ENCODE assay signal across 1 cellular context in the genomic region with DNA sequence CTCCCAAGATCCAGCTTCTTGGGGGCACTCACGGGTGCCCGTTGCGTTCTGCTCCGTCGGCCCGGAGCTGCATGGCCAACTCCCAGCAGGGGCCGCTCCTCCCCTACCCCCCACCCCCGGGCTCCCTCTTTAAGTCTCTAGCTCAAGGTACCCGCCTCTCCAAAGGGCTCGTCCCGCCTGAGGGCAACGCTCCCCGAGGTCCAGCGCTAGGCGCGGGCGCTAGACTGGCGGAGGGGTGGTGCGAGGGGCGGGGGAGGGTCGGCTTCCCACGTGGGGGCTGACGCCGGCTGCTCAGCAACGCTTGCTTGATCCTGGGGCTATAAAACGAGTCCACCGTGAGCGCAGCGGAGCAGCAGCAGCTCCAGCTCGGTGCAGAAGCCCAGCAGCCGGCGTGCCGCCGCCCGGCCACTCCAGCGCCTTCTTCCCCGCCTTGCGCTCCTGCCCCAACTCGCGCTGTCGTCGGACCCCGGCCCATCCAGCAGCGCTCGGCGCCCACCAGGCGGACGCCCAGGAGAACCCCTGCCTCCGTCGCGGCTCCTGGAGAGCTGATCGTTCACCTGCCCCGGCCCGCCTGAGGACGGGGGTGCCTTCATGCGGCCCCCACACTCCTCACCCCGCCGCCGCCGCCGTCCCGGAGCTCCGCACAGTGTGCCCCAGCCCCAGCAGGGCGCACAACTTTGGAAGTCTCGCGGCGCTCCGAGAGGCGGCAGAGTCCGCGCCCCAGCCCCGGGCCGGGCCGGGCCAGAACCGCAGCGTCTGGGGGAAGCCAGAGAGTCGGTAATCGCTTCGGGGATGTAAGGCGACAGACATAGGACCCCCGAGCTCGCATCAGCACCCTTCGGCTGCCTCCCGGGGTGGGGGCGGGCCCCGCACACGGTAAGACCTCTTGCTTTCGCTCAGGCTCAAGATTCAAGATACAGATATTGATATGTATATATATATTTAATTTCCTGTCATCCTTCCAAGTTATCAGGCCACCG.
TF ChIP-seq lines count a peak whose summit lies in the region.

Gene ADRA2A, plus strand, starts transcription at position 348 of the 980 bp plus-strand sequence. CDS start 968 bp downstream, outside the sequence.

TF ChIP-seq in HEK293, 187 proteins besides CTCF, POLR2A, EP300 and RAD21 (continued from another document and continues in another):
- TF ChIP-seq GFI1B (tag by site-specific recombination; IDR thresholded peaks at IDR 0.05) (no peak), EGR2 (tag by site-specific recombination; IDR thresholded peaks at IDR 0.05; ENCODE audit: low read depth) (peak; percentile 42; the same call in 1 of the 2 replicates), ZNF280C (tag by site-specific recombination; IDR thresholded peaks at IDR 0.05) (no peak), ZBTB26 (tag by site-specific recombination; optimal IDR thresholded peaks at IDR 0.05) (peak; percentile 56), ZNF302 (tag by site-specific recombination; IDR thresholded peaks at IDR 0.05; ENCODE audit: low read depth) (no peak), ZNF777 (tag by site-specific recombination; IDR thresholded peaks at IDR 0.05; ENCODE audit: borderline replicate concordance) (peak; percentile 94), HOXA7 (CRISPR knock-in tag; IDR thresholded peaks at IDR 0.05; ENCODE audit: borderline replicate concordance) (no peak), ZNF132 (tag by site-specific recombination; IDR thresholded peaks at IDR 0.05; ENCODE audit: borderline replicate concordance) (no peak), SETDB1 (IDR thresholded peaks at IDR 0.05; ENCODE audit: insufficient read length, low read length) (no peak), ZNF391 (tag by site-specific recombination; IDR thresholded peaks at IDR 0.05; ENCODE audit: borderline replicate concordance, low read depth) (no peak), SCRT1 (tag by site-specific recombination; IDR thresholded peaks at IDR 0.05; ENCODE audit: borderline replicate concordance) (no peak), YY2 (tag by site-specific recombination; IDR thresholded peaks at IDR 0.05) (no peak), REST (tag by site-specific recombination; IDR thresholded peaks at IDR 0.05) (no peak), ZNF704 (tag by site-specific recombination; IDR thresholded peaks at IDR 0.05) (no peak), ZNF394 (tag by site-specific recombination; IDR thresholded peaks at IDR 0.05; ENCODE audit: borderline replicate concordance) (no peak; the same call in 1 of the 2 replicates), SP2 (tag by site-specific recombination; IDR thresholded peaks at IDR 0.05) (peak; percentile 80), ZNF501 (tag by site-specific recombination; IDR thresholded peaks at IDR 0.05) (no peak), ZNF670 (tag by site-specific recombination; IDR thresholded peaks at IDR 0.05; ENCODE audit: low read depth) (no peak), ZNF10 (tag by site-specific recombination; IDR thresholded peaks at IDR 0.05) (no peak), ZNF354C (tag by site-specific recombination; IDR thresholded peaks at IDR 0.05; ENCODE audit: borderline replicate concordance, low read depth) (no peak), ZBTB21 (tag by site-specific recombination; IDR thresholded peaks at IDR 0.05) (no peak), IKZF3 (tag by site-specific recombination; IDR thresholded peaks at IDR 0.05) (no peak), ZNF350 (tag by site-specific recombination; IDR thresholded peaks at IDR 0.05) (no peak), ZNF645 (tag by site-specific recombination; IDR thresholded peaks at IDR 0.05) (no peak), ZIC2 (tag by site-specific recombination; IDR thresholded peaks at IDR 0.05) (peak; percentile 37; the same call in 1 of the 2 replicates), ZNF184 (tag by site-specific recombination; IDR thresholded peaks at IDR 0.05) (no peak), ZNF140 (tag by site-specific recombination; IDR thresholded peaks at IDR 0.05) (0 out of 2 replicates have a peak, but pooled peaks have one; percentile 23), ZNF530 (tag by site-specific recombination; IDR thresholded peaks at IDR 0.05; ENCODE audit: low read depth) (no peak), ZNF664 (tag by site-specific recombination; IDR thresholded peaks at IDR 0.05) (no peak), ZNF701 (tag by site-specific recombination; IDR thresholded peaks at IDR 0.05) (no peak), ZBTB7A (tag by site-specific recombination; IDR thresholded peaks at IDR 0.05; ENCODE audit: low read depth) (no peak), ZNF555 (tag by site-specific recombination; conservative IDR thresholded peaks at IDR 0.05) (no peak), ZBTB48 (tag by site-specific recombination; IDR thresholded peaks at IDR 0.05) (no peak), MEIS1 (CRISPR knock-in tag; IDR thresholded peaks at IDR 0.05; ENCODE audit: borderline replicate concordance) (no peak), ZNF548 (tag by site-specific recombination; IDR thresholded peaks at IDR 0.05) (no peak), BCL11A (tag by site-specific recombination; IDR thresholded peaks at IDR 0.05; ENCODE audit: low read depth) (no peak), ZNF785 (tag by site-specific recombination; IDR thresholded peaks at IDR 0.05) (no peak)
- TF ChIP-seq, protein P1, sequence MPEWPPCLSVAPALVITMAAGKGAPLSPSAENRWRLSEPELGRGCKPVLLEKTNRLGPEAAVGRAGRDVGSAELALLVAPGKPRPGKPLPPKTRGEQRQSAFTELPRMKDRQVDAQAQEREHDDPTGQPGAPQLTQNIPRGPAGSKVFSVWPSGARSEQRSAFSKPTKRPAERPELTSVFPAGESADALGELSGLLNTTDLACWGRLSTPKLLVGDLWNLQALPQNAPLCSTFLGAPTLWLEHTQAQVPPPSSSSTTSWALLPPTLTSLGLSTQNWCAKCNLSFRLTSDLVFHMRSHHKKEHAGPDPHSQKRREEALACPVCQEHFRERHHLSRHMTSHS (tag by site-specific recombination; IDR thresholded peaks at IDR 0.05), result no peak
- TF ChIP-seq, protein P2, sequence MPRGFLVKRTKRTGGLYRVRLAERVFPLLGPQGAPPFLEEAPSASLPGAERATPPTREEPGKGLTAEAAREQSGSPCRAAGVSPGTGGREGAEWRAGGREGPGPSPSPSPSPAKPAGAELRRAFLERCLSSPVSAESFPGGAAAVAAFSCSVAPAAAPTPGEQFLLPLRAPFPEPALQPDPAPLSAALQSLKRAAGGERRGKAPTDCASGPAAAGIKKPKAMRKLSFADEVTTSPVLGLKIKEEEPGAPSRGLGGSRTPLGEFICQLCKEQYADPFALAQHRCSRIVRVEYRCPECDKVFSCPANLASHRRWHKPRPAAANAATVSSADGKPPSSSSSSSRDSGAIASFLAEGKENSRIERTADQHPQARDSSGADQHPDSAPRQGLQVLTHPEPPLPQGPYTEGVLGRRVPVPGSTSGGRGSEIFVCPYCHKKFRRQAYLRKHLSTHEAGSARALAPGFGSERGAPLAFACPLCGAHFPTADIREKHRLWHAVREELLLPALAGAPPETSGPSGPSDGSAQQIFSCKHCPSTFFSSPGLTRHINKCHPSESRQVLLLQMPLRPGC (tag by site-specific recombination; IDR thresholded peaks at IDR 0.05), result no peak
- TF ChIP-seq, protein P3, sequence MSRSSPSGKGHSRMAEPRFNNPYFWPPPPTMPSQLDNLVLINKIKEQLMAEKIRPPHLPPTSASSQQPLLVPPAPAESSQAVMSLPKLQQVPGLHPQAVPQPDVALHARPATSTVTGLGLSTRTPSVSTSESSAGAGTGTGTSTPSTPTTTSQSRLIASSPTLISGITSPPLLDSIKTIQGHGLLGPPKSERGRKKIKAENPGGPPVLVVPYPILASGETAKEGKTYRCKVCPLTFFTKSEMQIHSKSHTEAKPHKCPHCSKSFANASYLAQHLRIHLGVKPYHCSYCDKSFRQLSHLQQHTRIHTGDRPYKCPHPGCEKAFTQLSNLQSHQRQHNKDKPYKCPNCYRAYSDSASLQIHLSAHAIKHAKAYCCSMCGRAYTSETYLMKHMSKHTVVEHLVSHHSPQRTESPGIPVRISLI (tag by site-specific recombination; IDR thresholded peaks at IDR 0.05), result no peak
- TF ChIP-seq, protein P4, sequence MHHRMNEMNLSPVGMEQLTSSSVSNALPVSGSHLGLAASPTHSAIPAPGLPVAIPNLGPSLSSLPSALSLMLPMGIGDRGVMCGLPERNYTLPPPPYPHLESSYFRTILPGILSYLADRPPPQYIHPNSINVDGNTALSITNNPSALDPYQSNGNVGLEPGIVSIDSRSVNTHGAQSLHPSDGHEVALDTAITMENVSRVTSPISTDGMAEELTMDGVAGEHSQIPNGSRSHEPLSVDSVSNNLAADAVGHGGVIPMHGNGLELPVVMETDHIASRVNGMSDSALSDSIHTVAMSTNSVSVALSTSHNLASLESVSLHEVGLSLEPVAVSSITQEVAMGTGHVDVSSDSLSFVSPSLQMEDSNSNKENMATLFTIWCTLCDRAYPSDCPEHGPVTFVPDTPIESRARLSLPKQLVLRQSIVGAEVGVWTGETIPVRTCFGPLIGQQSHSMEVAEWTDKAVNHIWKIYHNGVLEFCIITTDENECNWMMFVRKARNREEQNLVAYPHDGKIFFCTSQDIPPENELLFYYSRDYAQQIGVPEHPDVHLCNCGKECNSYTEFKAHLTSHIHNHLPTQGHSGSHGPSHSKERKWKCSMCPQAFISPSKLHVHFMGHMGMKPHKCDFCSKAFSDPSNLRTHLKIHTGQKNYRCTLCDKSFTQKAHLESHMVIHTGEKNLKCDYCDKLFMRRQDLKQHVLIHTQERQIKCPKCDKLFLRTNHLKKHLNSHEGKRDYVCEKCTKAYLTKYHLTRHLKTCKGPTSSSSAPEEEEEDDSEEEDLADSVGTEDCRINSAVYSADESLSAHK (tag by site-specific recombination; IDR thresholded peaks at IDR 0.05), result no peak
- TF ChIP-seq, protein P5, sequence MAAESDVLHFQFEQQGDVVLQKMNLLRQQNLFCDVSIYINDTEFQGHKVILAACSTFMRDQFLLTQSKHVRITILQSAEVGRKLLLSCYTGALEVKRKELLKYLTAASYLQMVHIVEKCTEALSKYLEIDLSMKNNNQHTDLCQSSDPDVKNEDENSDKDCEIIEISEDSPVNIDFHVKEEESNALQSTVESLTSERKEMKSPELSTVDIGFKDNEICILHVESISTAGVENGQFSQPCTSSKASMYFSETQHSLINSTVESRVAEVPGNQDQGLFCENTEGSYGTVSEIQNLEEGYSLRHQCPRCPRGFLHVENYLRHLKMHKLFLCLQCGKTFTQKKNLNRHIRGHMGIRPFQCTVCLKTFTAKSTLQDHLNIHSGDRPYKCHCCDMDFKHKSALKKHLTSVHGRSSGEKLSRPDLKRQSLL (tag by site-specific recombination; IDR thresholded peaks at IDR 0.05), result no peak; the same call in 1 of the 2 replicates
